8 cellular contexts compared by ENCODE assay signal in the genomic region with DNA sequence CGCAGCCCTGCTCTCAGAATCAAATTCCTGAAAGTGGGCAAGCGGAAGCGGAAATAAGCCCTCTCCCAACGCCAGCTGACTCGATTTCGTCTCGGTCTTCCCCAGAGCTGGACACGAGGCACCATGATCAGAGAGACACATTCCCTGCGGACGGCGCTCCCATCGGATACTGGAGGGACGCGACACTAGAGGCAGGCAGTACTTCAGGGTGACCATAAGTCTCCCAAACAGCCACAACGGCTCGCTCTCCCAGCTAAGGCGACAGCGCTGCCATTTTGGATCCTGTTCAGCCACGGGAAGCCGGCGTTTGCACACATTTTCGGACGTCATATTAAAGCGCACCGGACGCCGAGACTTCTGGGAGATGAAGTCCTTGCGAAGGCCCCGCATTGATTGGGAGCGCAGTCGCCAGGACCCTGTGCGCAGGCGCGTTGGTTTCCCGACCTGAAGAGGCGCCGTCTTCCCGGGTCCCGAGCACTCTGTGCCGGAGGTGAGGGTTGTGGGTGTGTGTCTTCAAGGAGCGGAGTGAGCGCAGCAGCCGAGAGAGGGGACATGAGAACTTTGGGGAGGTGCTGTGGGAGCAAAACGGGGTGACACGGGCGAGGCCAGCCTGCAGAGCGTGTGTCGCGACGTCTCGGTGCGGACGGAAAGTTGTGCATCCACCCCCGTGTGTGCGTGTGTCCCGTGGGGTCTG. TPM values are rescaled to one million over a fixed set of nuclear protein-coding genes. Genes with fewer than 3 reads are reported as not detected.
DNase-seq lines count a peak whose midpoint lies in the region; ATAC-seq and TF ChIP-seq lines count a peak whose summit lies in the region.

TSS of gene ZNF2 (plus strand) at position 439 of the 694 bp plus-strand sequence. CDS start 10,418 bp downstream, outside the sequence.

- peaks cover 11% of the 10 kb centered on the region for H3K36me3 Mint-ChIP-seq in central memory CD8-positive, alpha-beta T cell (ENCODE audit: insufficient read depth)

- peak within 1 kb of the TSS; percentile 99 for H3K27ac Mint-ChIP-seq in central memory CD8-positive, alpha-beta T cell (ENCODE audit: low read depth)

- intact Hi-C loops in spleen (cut with DNase I; ENCODE audit: low total_unique reads) = loop anchor here (5.0 kb wide), 1 partner anchor 43 kb away; the partner anchor contains the start of gene MRPS5

- peak within 1 kb of the TSS; percentile 68 to 92 (median 83) for H3K4me3 ChIP-seq in spleen

- H3K9me3 ChIP-seq in spleen = no peaks in the 10 kb centered on the region

- no peaks in the 10 kb centered on the region for H3K27me3 Mint-ChIP-seq in central memory CD8-positive, alpha-beta T cell

- peaks cover 14 to 31% (median 24%) of the 10 kb centered on the region in 6 donors for H3K4me1 ChIP-seq in spleen

- peak within 1 kb of the TSS; percentile 86 to 95 (median 92) for H3K27ac ChIP-seq in spleen

- WGBS in spleen, 5 donors = 0% methylated on average over 23 to 56 of the region's 56 CpGs

- ATAC-seq in GM19035 (IDR thresholded peaks at IDR 0.05; ENCODE audit: unreplicated experiment) (peak; percentile 96), HG03342 (IDR thresholded peaks at IDR 0.05; ENCODE audit: unreplicated experiment) (peak; percentile 93)
- ATAC-seq in central memory CD8-positive, alpha-beta T cell (replicated peaks; ENCODE audit: extremely low read depth, poor library complexity, severe bottlenecking) = peak; percentile 92

- H3K27me3 ChIP-seq in spleen (replicated peaks in 1 of 7) = no peaks in the 10 kb centered on the region

- H3K36me3 ChIP-seq in spleen = no peaks in the 10 kb centered on the region

- TF ChIP-seq CTCF in spleen (IDR thresholded peaks at IDR 0.05 in 8 of 11, conservative IDR thresholded peaks at IDR 0.05 in 3 of 11) = peak in 3 of 11 experiments; percentile 8 to 21 (median 16)

- TF ChIP-seq POLR2A in spleen (IDR thresholded peaks at IDR 0.05) = peak in 1 of 3 donors; percentile 22

- peak; percentile 99 for DNase-seq in AG20443 (ENCODE audit: low spot score)
- peak; percentile 96 for DNase-seq in NCI-H345 treated with DMSO at 0.1 percent for 48 hours (lab: John Stamatoyannopoulos, UW; ENCODE audit: unreplicated experiment)
- DNase-seq in activated CD4-positive, CD25-positive, alpha-beta regulatory T cell treated with anti-CD3 and anti-CD28 coated beads, Interleukin-2, amount 50 U/mL, for 16 hours (ENCODE audit: low read depth, low spot score) = peak; percentile 97
- peak; percentile 91 to 94 for DNase-seq in central memory CD8-positive, alpha-beta T cell (ENCODE audit: low spot score in 2 of 2)
- peak; percentile 99 for DNase-seq in iris pigment epithelial cell (ENCODE audit: low read depth)
- DNase-seq in spleen = peak; percentile 98

- H3K4me1 Mint-ChIP-seq in central memory CD8-positive, alpha-beta T cell = peaks cover 34% of the 10 kb centered on the region

- H3K4me3 Mint-ChIP-seq in central memory CD8-positive, alpha-beta T cell = peak within 1 kb of the TSS; percentile 100

- H3K9me3 Mint-ChIP-seq in central memory CD8-positive, alpha-beta T cell = no peaks in the 10 kb centered on the region

RNA-seq across cellular contexts. Expression of gene ZNF2, which starts in this region (rescaled TPM):
- total RNA-seq in spleen = 1 to 10 TPM; 4.0 to 8.3 (median 5.1) TPM
- 1 to 10 TPM; 1.5 to 1.9 (median 1.5) TPM for polyA plus RNA-seq in spleen

Comparison
In these comparisons a context has a peak if more than half of its experiments do, and no peak if none do; other contexts are left out.
1. Peak in every context shown above with its lines: DNase-seq, ATAC-seq, H3K4me3 ChIP-seq and H3K27ac ChIP-seq.